In the genomic region with DNA sequence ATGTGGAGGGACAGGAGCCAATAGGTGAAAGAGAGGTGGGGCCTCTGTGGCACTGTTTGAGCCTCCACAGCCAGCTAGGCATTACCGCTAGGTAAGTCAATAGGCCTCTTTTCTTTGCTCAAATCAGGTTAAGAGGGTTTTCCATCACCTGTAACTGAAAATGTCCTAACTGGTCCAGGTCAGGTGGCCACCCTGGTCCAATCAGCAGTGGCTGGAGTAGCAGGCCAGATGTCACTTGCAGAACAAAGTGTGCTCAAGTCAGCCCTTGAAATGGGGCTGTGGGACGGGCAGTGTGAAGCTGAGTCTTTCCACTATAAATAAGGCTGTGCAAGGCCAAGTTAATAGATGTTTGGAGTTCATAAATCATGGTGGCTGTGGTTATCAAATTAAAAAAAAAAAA, we compare ENCODE assay signal across 16 cellular contexts. TPM values are rescaled to one million over a fixed set of nuclear protein-coding genes. Genes with fewer than 3 reads are reported as not detected.
DNase-seq lines count a peak whose midpoint lies in the region; ATAC-seq and TF ChIP-seq lines count a peak whose summit lies in the region.
"Had no signal": no experiment of that assay in that cellular context is flagged by ENCODE, and none has a peak within 500 bp of the region (broad histone marks: within the 10 kb centered on the region; RNA-seq: fewer than 3 reads in every experiment).

No MANE protein-coding gene starts in this region.

- peak overlapping the region in 2 of 3 donors; percentile 39 to 40 for H3K27ac Mint-ChIP-seq in CD4-positive, CD25-positive, alpha-beta regulatory T cell
- peak overlapping the region; percentile 36 for H3K27ac Mint-ChIP-seq in mesothelial cell of epicardium
- H3K27ac Mint-ChIP-seq: CD4-positive, alpha-beta T cell; IgD-negative memory B cell had no signal

- H3K4me3 Mint-ChIP-seq in CD4-positive, CD25-positive, alpha-beta regulatory T cell, result no peak overlapping the region
- no peak overlapping the region for H3K4me3 Mint-ChIP-seq in mesothelial cell of epicardium
- H3K4me3 Mint-ChIP-seq: CD4-positive, alpha-beta T cell; H9; IgD-negative memory B cell had no signal

- H3K79me2 ChIP-seq in smooth muscle cell (ENCODE audit: low read depth), result no peaks in the 10 kb centered on the region
- no peaks in the 10 kb centered on the region for H3K79me2 ChIP-seq in GM23248 (ENCODE audit: insufficient read depth)

- H3K9me3 ChIP-seq in CD4-positive, CD25-positive, alpha-beta regulatory T cell (ENCODE audit: control insufficient read depth in 2 of 2, low read length in 2 of 2), result no peaks in the 10 kb centered on the region
- H3K9me3 ChIP-seq in smooth muscle cell (replicated peaks; ENCODE audit: low read depth) (no peaks in the 10 kb centered on the region), GM23248 (ENCODE audit: low read depth) (no peaks in the 10 kb centered on the region)
- H3K9me3 ChIP-seq: BE2C, Caco-2 had no signal

- in situ Hi-C loops in GM23248 (cut with MboI), result no loop called here

- no peaks in the 10 kb centered on the region for H3K36me3 Mint-ChIP-seq in CD4-positive, CD25-positive, alpha-beta regulatory T cell
- peaks cover 7% of the 10 kb centered on the region for H3K36me3 Mint-ChIP-seq in mesothelial cell of epicardium
- H3K36me3 Mint-ChIP-seq: IgD-negative memory B cell had no signal

- H3K4me1 ChIP-seq in CD4-positive, CD25-positive, alpha-beta regulatory T cell (ENCODE audit: control insufficient read depth, insufficient read depth, low read length, poor library complexity, severe bottlenecking), result no peaks in the 10 kb centered on the region
- H3K4me1 ChIP-seq in smooth muscle cell (ENCODE audit: low read depth), result no peaks in the 10 kb centered on the region
- no peaks in the 10 kb centered on the region for H3K4me1 ChIP-seq in GM23248 (ENCODE audit: insufficient read depth)
- H3K4me1 ChIP-seq: Caco-2 had no signal

- H2AFZ ChIP-seq in smooth muscle cell (ENCODE audit: low read depth), result no peak overlapping the region
- no peak overlapping the region for H2AFZ ChIP-seq in GM23248

- H3K36me3 ChIP-seq in CD4-positive, CD25-positive, alpha-beta regulatory T cell (ENCODE audit: control insufficient read depth, insufficient read depth, low read length), result no peaks in the 10 kb centered on the region
- no peaks in the 10 kb centered on the region for H3K36me3 ChIP-seq in smooth muscle cell (ENCODE audit: low read depth)
- H3K36me3 ChIP-seq in GM23248 (ENCODE audit: low read depth), result no peaks in the 10 kb centered on the region
- H3K36me3 ChIP-seq: BE2C had no signal

- H3K27me3 ChIP-seq in CD4-positive, CD25-positive, alpha-beta regulatory T cell (ENCODE audit: control insufficient read depth, insufficient read depth, low read length), result no peaks in the 10 kb centered on the region
- H3K27me3 ChIP-seq in smooth muscle cell (ENCODE audit: low read depth), result no peaks in the 10 kb centered on the region
- no peaks in the 10 kb centered on the region for H3K27me3 ChIP-seq in GM23248 (replicated peaks; ENCODE audit: insufficient read depth)
- H3K27me3 ChIP-seq: BE2C had no signal

- no peak for TF ChIP-seq CTCF in VCaP (conservative IDR thresholded peaks at IDR 0.05)
- TF ChIP-seq CTCF in mesothelial cell of epicardium (IDR thresholded peaks at IDR 0.05; ENCODE audit: unreplicated experiment), result no peak
- no peak for TF ChIP-seq CTCF in smooth muscle cell (IDR thresholded peaks at IDR 0.05; ENCODE audit: borderline replicate concordance, insufficient read depth, poor library complexity, severe bottlenecking)

- H3K27me3 Mint-ChIP-seq in CD4-positive, CD25-positive, alpha-beta regulatory T cell, result no peaks in the 10 kb centered on the region
- H3K27me3 Mint-ChIP-seq in mesothelial cell of epicardium (ENCODE audit: low read depth), result no peaks in the 10 kb centered on the region
- H3K27me3 Mint-ChIP-seq: CD4-positive, alpha-beta T cell; IgD-negative memory B cell had no signal

- 100% methylated on average over 2 of the region's 2 CpGs for WGBS in smooth muscle cell (ENCODE audit: low lambda C conversion rate)
- 91 to 100% methylated on average over 2 of the region's 2 CpGs for whole genome bisulfite sequencing in GM23248 (ENCODE audit: low coverage in 1 of 2, low lambda C conversion rate in 2 of 2, missing lambda C conversion rate in 2 of 2), 2 experiments

- H3K27ac ChIP-seq in CD4-positive, CD25-positive, alpha-beta regulatory T cell (ENCODE audit: insufficient read depth, low read length, poor library complexity, severe bottlenecking), result no peak overlapping the region
- H3K27ac ChIP-seq in VCaP, result peak overlapping the region; percentile 58
- H3K27ac ChIP-seq in smooth muscle cell (ENCODE audit: low read depth), result no peak overlapping the region
- no peak overlapping the region for H3K27ac ChIP-seq in GM23248

- no peak overlapping the region for H3K4me3 ChIP-seq in CD4-positive, CD25-positive, alpha-beta regulatory T cell (ENCODE audit: low read depth, low read length)
- no peak overlapping the region for H3K4me3 ChIP-seq in smooth muscle cell
- H3K4me3 ChIP-seq in GM23248, result no peak overlapping the region

- peaks cover 0 to 3% (median 0%) of the 10 kb centered on the region in 4 donors for H3K4me1 Mint-ChIP-seq in CD4-positive, CD25-positive, alpha-beta regulatory T cell
- peaks cover 6% of the 10 kb centered on the region for H3K4me1 Mint-ChIP-seq in mesothelial cell of epicardium
- H3K4me1 Mint-ChIP-seq: IgD-negative memory B cell had no signal

- H3K9ac ChIP-seq in smooth muscle cell (ENCODE audit: low read depth) (no peak overlapping the region), GM23248 (no peak overlapping the region)

- no peaks in the 10 kb centered on the region for H3F3A ChIP-seq in smooth muscle cell (ENCODE audit: low read depth)
- no peaks in the 10 kb centered on the region for H3F3A ChIP-seq in GM23248 (ENCODE audit: insufficient read depth)

- no peak overlapping the region for H3K4me2 ChIP-seq in smooth muscle cell
- H3K4me2 ChIP-seq in GM23248 (ENCODE audit: unreplicated experiment), result no peak overlapping the region

- no peak for DNase-seq in CD4-positive, CD25-positive, alpha-beta regulatory T cell
- DNase-seq in DMS79 (lab: John Stamatoyannopoulos, UW) (peak; percentile 32), mesothelial cell of epicardium (ENCODE audit: low spot score in 2 of 2, unreplicated experiment in 2 of 2) (no peak), smooth muscle cell (lab: John Stamatoyannopoulos, UW; ENCODE audit: unreplicated experiment) (no peak), T-helper 2 cell (no peak), GM23248 (no peak)
- DNase-seq: ACHN; BE2C; C1 segment of cervical spinal cord; Caco-2; CD4-positive, alpha-beta T cell; H9; KG1 had no signal

- H4K20me1 ChIP-seq in smooth muscle cell (ENCODE audit: low read depth) (no peaks in the 10 kb centered on the region), GM23248 (ENCODE audit: insufficient read depth) (no peaks in the 10 kb centered on the region)

- peaks cover 0 to 2% (median 0%) of the 10 kb centered on the region in 7 donors for H3K9me3 Mint-ChIP-seq in CD4-positive, CD25-positive, alpha-beta regulatory T cell
- no peaks in the 10 kb centered on the region for H3K9me3 Mint-ChIP-seq in mesothelial cell of epicardium
- H3K9me3 Mint-ChIP-seq: CD4-positive, alpha-beta T cell; H9; IgD-negative memory B cell had no signal

- no peaks in the 10 kb centered on the region for H3K9me2 ChIP-seq in GM23248 (ENCODE audit: insufficient read depth)

- ATAC-seq in CD4-positive, CD25-positive, alpha-beta regulatory T cell (ENCODE audit: low read depth in 2 of 2), result no peak
- no peak for ATAC-seq in GM19397 (IDR thresholded peaks at IDR 0.05; ENCODE audit: unreplicated experiment)

RNA-seq across cellular contexts. Expression of a gene that starts 20.9 kb away (rescaled TPM):
- total RNA-seq in CD4-positive, CD25-positive, alpha-beta regulatory T cell, result 1.0 TPM
- polyA plus RNA-seq in CD4-positive, CD25-positive, alpha-beta regulatory T cell, result 1 to 10 TPM in 2 of 4 donors, under 1 TPM in 2; 0.72 to 1.3 (median 0.94) TPM
- total RNA-seq in mesothelial cell of epicardium (5.1 to 6.2 TPM (median 5.5 TPM) in 3 replicates), smooth muscle cell (8.8 and 13.8 TPM in 2 replicates)
- polyA plus RNA-seq in smooth muscle cell (5.4 and 9.3 TPM in 2 replicates), GM23248 (2016; fragmentation: Nextera tagmentation; extraction: Ambion mirVana) (6.3 and 6.5 TPM in 2 replicates)
- 2.3 and 5.3 TPM in 2 replicates for total RNA-seq in GM23248 (2014; rRNA removed; shearing (Covaris generic))

RNA-seq across cellular contexts. Expression of a gene that starts 21.4 kb away (rescaled TPM):
- 216 TPM for total RNA-seq in CD4-positive, CD25-positive, alpha-beta regulatory T cell
- polyA plus RNA-seq in CD4-positive, CD25-positive, alpha-beta regulatory T cell, result 10 to 100 TPM; 40.5 to 50.3 (median 44.5) TPM
- total RNA-seq in mesothelial cell of epicardium (239 to 256 TPM (median 253 TPM) in 3 replicates), smooth muscle cell (103 and 149 TPM in 2 replicates)
- polyA plus RNA-seq in smooth muscle cell (30.2 and 45.5 TPM in 2 replicates), GM23248 (2016; fragmentation: Nextera tagmentation; extraction: Ambion mirVana) (52.0 and 52.2 TPM in 2 replicates)
- 121 and 124 TPM in 2 replicates for total RNA-seq in GM23248 (2014; rRNA removed; shearing (Covaris generic))
